Comparison of ENCODE assay signal across 1 cellular context in genomic region chr22:46528121-46528610, GRCh38.
A peak's percentile ranks its signal among the peaks of the same experiment; 100 is the strongest.
TF ChIP-seq lines count a peak whose summit lies in the region.

No MANE protein-coding gene starts in this region.

TF ChIP-seq in HepG2, 621 proteins besides CTCF, POLR2A, EP300 and RAD21 (continued from another document and continues in another):
- no peak for TF ChIP-seq NAIF1 (CRISPR knock-in tag; IDR thresholded peaks at IDR 0.05; ENCODE audit: borderline replicate concordance)
- TF ChIP-seq ZNF607 (CRISPR knock-in tag; IDR thresholded peaks at IDR 0.05; ENCODE audit: borderline replicate concordance) = no peak
- TF ChIP-seq ZNF362 (CRISPR knock-in tag; IDR thresholded peaks at IDR 0.05; ENCODE audit: borderline replicate concordance) = no peak
- TF ChIP-seq ZNF576 (CRISPR knock-in tag; IDR thresholded peaks at IDR 0.05) = no peak
- TF ChIP-seq ZHX2 (IDR thresholded peaks at IDR 0.05; ENCODE audit: low read depth) = peak; percentile 18; the same call in 1 of the 2 replicates
- no peak for TF ChIP-seq ZHX2 (CRISPR knock-in tag; IDR thresholded peaks at IDR 0.05; ENCODE audit: borderline replicate concordance)
- TF ChIP-seq KLF9 (CRISPR knock-in tag; IDR thresholded peaks at IDR 0.05; ENCODE audit: low read depth) = no peak
- no peak for TF ChIP-seq RNF219 (CRISPR knock-in tag; IDR thresholded peaks at IDR 0.05)
- TF ChIP-seq ZNF264 (CRISPR knock-in tag; IDR thresholded peaks at IDR 0.05) = no peak; the same call in 1 of the 2 replicates
- TF ChIP-seq MNT (IDR thresholded peaks at IDR 0.05) = no peak
- TF ChIP-seq KDM1A (CRISPR knock-in tag; IDR thresholded peaks at IDR 0.05) = no peak
- no peak for TF ChIP-seq ZNF296 (CRISPR knock-in tag; conservative IDR thresholded peaks at IDR 0.05)
- peak in 1 of 2 experiments; percentile 51; a peak in 1 of 4 replicates for TF ChIP-seq KLF16 (CRISPR knock-in tag; IDR thresholded peaks at IDR 0.05)
- no peak for TF ChIP-seq TFAP4 (IDR thresholded peaks at IDR 0.05; ENCODE audit: borderline replicate concordance, low read depth)
- no peak for TF ChIP-seq GMEB1 (CRISPR knock-in tag; IDR thresholded peaks at IDR 0.05; ENCODE audit: borderline replicate concordance)
- TF ChIP-seq ZNF75D (CRISPR knock-in tag; IDR thresholded peaks at IDR 0.05; ENCODE audit: borderline replicate concordance) = no peak
- no peak for TF ChIP-seq ZNF761 (CRISPR knock-in tag; conservative IDR thresholded peaks at IDR 0.05)
- TF ChIP-seq POLR2G (IDR thresholded peaks at IDR 0.05; ENCODE audit: low read depth, low read length) = no peak
- peak; percentile 57; the same call in 1 of the 2 replicates for TF ChIP-seq DPF2 (CRISPR knock-in tag; IDR thresholded peaks at IDR 0.05; ENCODE audit: borderline replicate concordance, low read depth)
- TF ChIP-seq BRCA1 (CRISPR knock-in tag; IDR thresholded peaks at IDR 0.05) = no peak
- TF ChIP-seq AHR (CRISPR knock-in tag; IDR thresholded peaks at IDR 0.05) = no peak
- TF ChIP-seq ZNF12 (CRISPR knock-in tag; IDR thresholded peaks at IDR 0.05) = peak; percentile 47; the same call in 1 of the 2 replicates
- no peak for TF ChIP-seq ZNF569 (CRISPR knock-in tag; IDR thresholded peaks at IDR 0.05; ENCODE audit: borderline replicate concordance)
- no peak for TF ChIP-seq ATM (IDR thresholded peaks at IDR 0.05; ENCODE audit: borderline replicate concordance)
- TF ChIP-seq NR2F2 (IDR thresholded peaks at IDR 0.05; ENCODE audit: borderline replicate concordance, low read depth) = no peak
- no peak for TF ChIP-seq STAT6 (CRISPR knock-in tag; IDR thresholded peaks at IDR 0.05; ENCODE audit: borderline replicate concordance)
- no peak for TF ChIP-seq ZNF773 (CRISPR knock-in tag; IDR thresholded peaks at IDR 0.05; ENCODE audit: borderline replicate concordance)
- TF ChIP-seq ELK4 (CRISPR knock-in tag; IDR thresholded peaks at IDR 0.05; ENCODE audit: borderline replicate concordance) = no peak
- TF ChIP-seq NFE2L1 (CRISPR knock-in tag; IDR thresholded peaks at IDR 0.05; ENCODE audit: borderline replicate concordance) = no peak
- TF ChIP-seq ZBTB42 (CRISPR knock-in tag; IDR thresholded peaks at IDR 0.05) = no peak
- no peak for TF ChIP-seq ZBTB7A (CRISPR knock-in tag; IDR thresholded peaks at IDR 0.05)
- TF ChIP-seq PRPF4 (IDR thresholded peaks at IDR 0.05; ENCODE audit: low read depth, low read length, poor library complexity, severe bottlenecking) = no peak
- no peak for TF ChIP-seq ZNF572 (CRISPR knock-in tag; IDR thresholded peaks at IDR 0.05)
- no peak for TF ChIP-seq MXI1 (IDR thresholded peaks at IDR 0.05; ENCODE audit: borderline replicate concordance, low read depth, low read length)
- TF ChIP-seq JARID2 (CRISPR knock-in tag; IDR thresholded peaks at IDR 0.05; ENCODE audit: insufficient replicate concordance) = no peak
- no peak for TF ChIP-seq XRCC5 (optimal IDR thresholded peaks at IDR 0.05; ENCODE audit: low read length)
- no peak for TF ChIP-seq TP53 (CRISPR knock-in tag; conservative IDR thresholded peaks at IDR 0.05)
- no peak for TF ChIP-seq ATF2 (CRISPR knock-in tag; IDR thresholded peaks at IDR 0.05)
